In genomic region chrX:147738260-147738659, GRCh38 we compare ENCODE assay signal across 1 cellular context.
TF ChIP-seq lines count a peak whose summit lies in the region.

No MANE protein-coding gene starts in this region.

TF ChIP-seq in GM23338, 12 proteins besides CTCF, POLR2A, EP300 and RAD21 (continued from another document):
- TF ChIP-seq CREB1 (CRISPR knock-in tag; IDR thresholded peaks at IDR 0.05; ENCODE audit: low read depth) (no peak), STAT1 (IDR thresholded peaks at IDR 0.05; ENCODE audit: unreplicated experiment) (no peak), NANOG (IDR thresholded peaks at IDR 0.05; ENCODE audit: borderline replicate concordance) (no peak), EZH2 (IDR thresholded peaks at IDR 0.05; ENCODE audit: low read depth, unreplicated experiment) (no peak), ZNF331 (CRISPR knock-in tag; IDR thresholded peaks at IDR 0.05; ENCODE audit: low read depth) (no peak), EZH2phosphoT487 (IDR thresholded peaks at IDR 0.05; ENCODE audit: unreplicated experiment) (no peak), REST (IDR thresholded peaks at IDR 0.05; ENCODE audit: unreplicated experiment) (no peak)
